8 cellular contexts compared by ENCODE assay signal in genomic region chr7:66837007-66837406, GRCh38.
DNase-seq lines count a peak whose midpoint lies in the region; ATAC-seq and TF ChIP-seq lines count a peak whose summit lies in the region.

No MANE protein-coding gene starts in this region.

- no peaks in the 10 kb centered on the region for H3K79me2 ChIP-seq in SK-N-SH (ENCODE audit: insufficient read depth)

- 22% methylated on average over 5 of the region's 5 CpGs for WGBS in SK-N-SH (ENCODE audit: low lambda C conversion rate)
- WGBS in stomach, 5 donors, result 27 to 32% (median 30%) methylated on average over 5 of the region's 5 CpGs

- no peak overlapping the region for H3K27ac ChIP-seq in SK-N-SH (ENCODE audit: low read depth in 2 of 2, low read length in 1 of 2)
- H3K27ac ChIP-seq in stomach, result no peak overlapping the region
- H3K27ac ChIP-seq in uterus, result no peak overlapping the region

- TF ChIP-seq CTCF in SK-N-SH (IDR thresholded peaks at IDR 0.05) (peak; percentile 54), fibroblast of villous mesenchyme (IDR thresholded peaks at IDR 0.05; ENCODE audit: insufficient read depth, low read depth, low read length) (peak; percentile 36), stomach (IDR thresholded peaks at IDR 0.05) (peak in 2 of 7 experiments; percentile 24 to 31), uterus (IDR thresholded peaks at IDR 0.05) (no peak)

- no peaks in the 10 kb centered on the region for H3K27me3 ChIP-seq in SK-N-SH (ENCODE audit: insufficient read depth)
- no peaks in the 10 kb centered on the region for H3K27me3 ChIP-seq in stomach
- H3K27me3 ChIP-seq in uterus, result no peaks in the 10 kb centered on the region

- TF ChIP-seq POLR2A in stomach (IDR thresholded peaks at IDR 0.05) (no peak), uterus (IDR thresholded peaks at IDR 0.05) (no peak)

- intact Hi-C loops in stomach (cut with DNase I; ENCODE audit: low total_unique reads), result no loop called here
- intact Hi-C loops in uterus (cut with DNase I; ENCODE audit: low total_unique reads), result no loop called here

- DNase-seq in CMK (ENCODE audit: low read depth) (peak; percentile 52), SK-N-SH (no peak), fibroblast of villous mesenchyme (ENCODE audit: low read depth) (peak; percentile 12), stomach (peak; percentile 46), uterus (no peak)

- H4K20me1 ChIP-seq in SK-N-SH (ENCODE audit: insufficient read depth), result no peaks in the 10 kb centered on the region

- no peaks in the 10 kb centered on the region for H3K4me1 ChIP-seq in SK-N-SH (ENCODE audit: control insufficient read depth in 1 of 2, insufficient read depth in 2 of 2, low read depth in 1 of 2, low read length in 1 of 2)
- no peaks in the 10 kb centered on the region for H3K4me1 ChIP-seq in stomach
- H3K4me1 ChIP-seq in uterus, result no peaks in the 10 kb centered on the region

- H3K36me3 ChIP-seq in SK-N-SH (replicated peaks in 1 of 2; ENCODE audit: control insufficient read depth in 1 of 2, insufficient read depth in 2 of 2, low read length in 1 of 2) (no peaks in the 10 kb centered on the region), stomach (no peaks in the 10 kb centered on the region), uterus (no peaks in the 10 kb centered on the region)

- no peak overlapping the region for H3K4me2 ChIP-seq in SK-N-SH

- CTCF ChIA-PET in SK-N-SH (lab: Yijun Ruan, JAX), result no interaction called here

- ATAC-seq in HG02870 (IDR thresholded peaks at IDR 0.05; ENCODE audit: unreplicated experiment) (peak; percentile 53), GM19397 (IDR thresholded peaks at IDR 0.05; ENCODE audit: unreplicated experiment) (no peak), HG03135 (IDR thresholded peaks at IDR 0.05; ENCODE audit: unreplicated experiment) (no peak)

- H3K9me3 ChIP-seq in SK-N-SH, result no peaks in the 10 kb centered on the region
- H3K9me3 ChIP-seq in stomach, result peaks cover 0 to 8% (median 0%) of the 10 kb centered on the region in 4 donors
- H3K9me3 ChIP-seq in uterus, result no peaks in the 10 kb centered on the region

- no peak overlapping the region for H2AFZ ChIP-seq in SK-N-SH (ENCODE audit: low read depth)

- H3K9ac ChIP-seq in SK-N-SH, result no peak overlapping the region

- POLR2A ChIA-PET in SK-N-SH (lab: Yijun Ruan, JAX), result no interaction called here

- TF ChIP-seq EP300 in SK-N-SH (IDR thresholded peaks at IDR 0.05; ENCODE audit: borderline replicate concordance in 1 of 2, low read depth in 1 of 2, low read length in 1 of 2) (no peak), stomach (IDR thresholded peaks at IDR 0.05) (no peak)

- no peak overlapping the region for H3K4me3 ChIP-seq in SK-N-SH (ENCODE audit: low read depth in 2 of 2, low read length in 1 of 2)
- H3K4me3 ChIP-seq in fibroblast of villous mesenchyme (ENCODE audit: low read depth, low read length), result no peak overlapping the region
- no peak overlapping the region for H3K4me3 ChIP-seq in stomach
- H3K4me3 ChIP-seq in uterus, result no peak overlapping the region

- H3K9me2 ChIP-seq in SK-N-SH, result no peaks in the 10 kb centered on the region

- no peaks in the 10 kb centered on the region for H3F3A ChIP-seq in SK-N-SH (replicated peaks; ENCODE audit: insufficient read depth)

- peak; percentile 19; the same call in 1 of the 2 replicates for TF ChIP-seq RAD21 in SK-N-SH (IDR thresholded peaks at IDR 0.05; ENCODE audit: low read length)

TF ChIP-seq in SK-N-SH, 30 proteins besides CTCF, POLR2A, EP300 and RAD21:
- no peak for TF ChIP-seq RCOR1 (IDR thresholded peaks at IDR 0.05; ENCODE audit: low read length)
- no peak for TF ChIP-seq NRF1 (IDR thresholded peaks at IDR 0.05; ENCODE audit: low read depth, low read length)
- TF ChIP-seq TEAD4 (IDR thresholded peaks at IDR 0.05; ENCODE audit: borderline replicate concordance, insufficient read depth), result no peak
- no peak for TF ChIP-seq TCF12 (IDR thresholded peaks at IDR 0.05)
- no peak for TF ChIP-seq TAF1 (IDR thresholded peaks at IDR 0.05; ENCODE audit: borderline replicate concordance, low read depth, low read length)
- no peak for TF ChIP-seq FOXJ3 (CRISPR knock-in tag; IDR thresholded peaks at IDR 0.05)
- TF ChIP-seq ZBTB33 (IDR thresholded peaks at IDR 0.05; ENCODE audit: borderline replicate concordance, low read depth), result no peak
- no peak for TF ChIP-seq REST (IDR thresholded peaks at IDR 0.05; ENCODE audit: low read depth, low read length)
- TF ChIP-seq MXI1 (IDR thresholded peaks at IDR 0.05; ENCODE audit: low read depth, low read length), result no peak
- TF ChIP-seq FOSL2 (IDR thresholded peaks at IDR 0.05; ENCODE audit: borderline replicate concordance, low read depth), result no peak
- no peak for TF ChIP-seq GATA2 (CRISPR knock-in tag; IDR thresholded peaks at IDR 0.05)
- no peak for TF ChIP-seq SIN3A (IDR thresholded peaks at IDR 0.05; ENCODE audit: borderline replicate concordance, low read depth, low read length)
- no peak for TF ChIP-seq GABPA (IDR thresholded peaks at IDR 0.05; ENCODE audit: low read depth)
- TF ChIP-seq IRF3 (IDR thresholded peaks at IDR 0.05; ENCODE audit: low read depth, low read length), result no peak
- TF ChIP-seq MEF2A (IDR thresholded peaks at IDR 0.05; ENCODE audit: borderline replicate concordance, low read depth), result no peak
TF ChIP-seq in SK-N-SH: peak in this region for 0.

Comparison
In these comparisons a context has a peak if more than half of its experiments do, and no peak if none do; other contexts are left out.
1. DNase-seq: peak in CMK (single experiment), fibroblast of villous mesenchyme (single experiment) and stomach (single experiment); none in SK-N-SH (single experiment) and uterus (0 of 2).
2. CTCF ChIP-seq: peak in SK-N-SH (single experiment) and fibroblast of villous mesenchyme (single experiment); none in uterus (0 of 4).